13 cellular contexts compared by ENCODE assay signal in the genomic region with DNA sequence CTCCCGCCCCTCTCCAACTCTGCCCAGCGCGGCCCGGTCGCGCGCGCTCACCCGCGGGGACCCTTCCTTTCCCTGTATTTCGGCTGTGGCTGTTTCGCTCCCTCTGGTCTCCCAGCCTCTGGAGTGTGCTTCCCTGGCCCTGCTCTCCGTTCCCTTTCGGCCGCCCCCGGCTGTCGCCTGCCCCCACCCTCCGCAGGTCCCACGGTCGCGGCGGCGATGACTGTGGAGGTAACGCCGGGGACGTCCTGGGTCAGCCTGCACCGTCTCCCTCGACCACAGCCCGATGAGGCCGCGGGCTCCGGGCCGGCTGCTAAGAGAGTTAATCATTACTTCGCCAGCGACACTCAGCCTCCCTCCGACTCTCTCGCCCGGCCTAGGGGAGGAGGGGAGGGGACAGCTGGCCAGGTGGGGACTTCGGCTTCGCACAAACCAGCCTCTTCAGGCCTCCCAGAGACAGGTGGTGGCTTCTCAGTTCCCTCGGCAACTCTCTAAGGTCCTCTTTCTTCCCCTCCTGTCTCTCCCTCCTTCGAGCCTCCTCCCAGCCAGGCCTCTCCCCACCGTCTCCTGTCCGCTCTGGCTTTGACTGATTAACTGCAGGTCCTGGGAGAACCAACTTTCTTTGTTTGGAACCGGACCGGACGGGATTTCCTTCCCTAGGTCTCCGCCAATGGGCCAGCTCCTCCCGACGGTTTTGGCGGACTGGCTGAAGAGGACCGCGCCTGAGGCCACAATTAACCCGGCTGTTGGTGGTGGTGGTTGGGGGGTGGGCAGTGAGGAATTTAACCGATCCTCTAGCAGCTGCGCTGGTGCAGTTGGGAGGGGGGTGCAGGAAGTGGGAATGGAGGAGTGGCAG. TPM values are rescaled to one million over a fixed set of nuclear protein-coding genes. Genes with fewer than 3 reads are reported as not detected.
DNase-seq lines count a peak whose midpoint lies in the region; ATAC-seq, FAIRE-seq and TF ChIP-seq lines count a peak whose summit lies in the region.
"Had no signal": no experiment of that assay in that cellular context is flagged by ENCODE, and none has a peak within 500 bp of the region (broad histone marks: within the 10 kb centered on the region; RNA-seq: fewer than 3 reads in every experiment).

No MANE protein-coding gene starts in this region.

- H3F3A ChIP-seq in smooth muscle cell (ENCODE audit: low read depth), result no peaks in the 10 kb centered on the region

- no peak overlapping the region for H3K27ac ChIP-seq in smooth muscle cell (ENCODE audit: low read depth)
- H3K27ac ChIP-seq: foreskin keratinocyte, GM23248 had no signal

- no peak overlapping the region for H3K9ac ChIP-seq in smooth muscle cell (ENCODE audit: low read depth)
- H3K9ac ChIP-seq: GM23248 had no signal

- no peaks in the 10 kb centered on the region for H3K79me2 ChIP-seq in smooth muscle cell (ENCODE audit: low read depth)

- under 1% methylated on average over 50 of the region's 56 CpGs for WGBS in smooth muscle cell (ENCODE audit: low lambda C conversion rate)

- peak; percentile 49 for FAIRE-seq in RCC 7860 (lab: Jason Lieb, UNC)

- no peaks in the 10 kb centered on the region for H3K36me3 ChIP-seq in smooth muscle cell (ENCODE audit: low read depth)

- no peak overlapping the region for H2AFZ ChIP-seq in smooth muscle cell (ENCODE audit: low read depth)
- H2AFZ ChIP-seq: GM23248 had no signal

- H3K4me1 ChIP-seq in smooth muscle cell (ENCODE audit: low read depth), result peaks cover 37% of the 10 kb centered on the region
- H3K4me1 ChIP-seq: foreskin keratinocyte had no signal

- H3K4me3 ChIP-seq in smooth muscle cell, result no peak overlapping the region
- H3K4me3 ChIP-seq: GM23248 had no signal

- H3K27me3 ChIP-seq in smooth muscle cell (ENCODE audit: low read depth), result peaks cover 100% of the 10 kb centered on the region

- TF ChIP-seq CTCF in smooth muscle cell (IDR thresholded peaks at IDR 0.05; ENCODE audit: borderline replicate concordance, insufficient read depth, poor library complexity, severe bottlenecking), result no peak

- H4K20me1 ChIP-seq in smooth muscle cell (ENCODE audit: low read depth), result no peaks in the 10 kb centered on the region

- H3K4me2 ChIP-seq in smooth muscle cell, result peak overlapping the region; percentile 65

- peak in 2 of 3 experiments; percentile 13 to 40 for DNase-seq in NCI-H1417 (lab: John Stamatoyannopoulos, UW)
- DNase-seq in NCI-H1417 treated with DMSO at 0.1 percent for 48 hours (lab: John Stamatoyannopoulos, UW), result no peak
- peak; percentile 72 for DNase-seq in RCC 7860 (ENCODE audit: low spot score)
- peak; percentile 76 for DNase-seq in islet precursor cell
- DNase-seq in smooth muscle cell (lab: John Stamatoyannopoulos, UW; ENCODE audit: unreplicated experiment), result no peak
- DNase-seq: activated naive CD4-positive, alpha-beta T cell treated with anti-CD3 and anti-CD28 coated beads, Interleukin-2, amount 10 ng/mL, durations not matched to agents 7 days and 5 days; cortex of kidney; foreskin keratinocyte; GM23248 had no signal

- ATAC-seq in GM19467 (IDR thresholded peaks at IDR 0.05; ENCODE audit: unreplicated experiment) (no peak), GM18870 (IDR thresholded peaks at IDR 0.05; ENCODE audit: unreplicated experiment) (no peak), HG03520 (IDR thresholded peaks at IDR 0.05; ENCODE audit: unreplicated experiment) (no peak)
- ATAC-seq: foreskin keratinocyte had no signal

- no peaks in the 10 kb centered on the region for H3K9me3 ChIP-seq in smooth muscle cell (replicated peaks; ENCODE audit: low read depth)

RNA-seq across cellular contexts. Expression of gene PAX2, which starts 5.6 kb away (rescaled TPM):
- not detected in 2 replicates for total RNA-seq in smooth muscle cell
- not detected in 2 replicates for polyA plus RNA-seq in smooth muscle cell
- total RNA-seq: A172, foreskin keratinocyte, GM23248 had no signal
- polyA plus RNA-seq: foreskin keratinocyte, GM23248 had no signal

Comparison
In these comparisons a context has a peak if more than half of its experiments do, and no peak if none do; other contexts are left out.
1. DNase-seq: peak in NCI-H1417 (2 of 3), RCC 7860 (single experiment) and islet precursor cell (single experiment); none in NCI-H1417 treated with DMSO at 0.1 percent for 48 hours (single experiment) and smooth muscle cell (single experiment).